Comparison of ENCODE assay signal across 17 cellular contexts in genomic region chr5:179885491-179886090, GRCh38.
"Had no signal": no experiment of that assay in that cellular context is flagged by ENCODE, and none has a peak within 500 bp of the region (broad histone marks: within the 10 kb centered on the region; RNA-seq: fewer than 3 reads in every experiment).

No MANE protein-coding gene starts in this region.

- H3K27ac Mint-ChIP-seq: naive B cell; stimulated activated effector memory CD8-positive, alpha-beta T cell treated with anti-CD3 and anti-CD28 coated beads, Interleukin-12 subunit alpha, Interleukin-12 subunit beta, amount 100 ng/mL, for 72 hours; stimulated activated naive CD8-positive, alpha-beta T cell treated with anti-CD3 and anti-CD28 coated beads, Interleukin-15, Interleukin-2, amounts not matched to agents 100 ng/mL and 50 ng/mL, for 24 hours had no signal

- H3K4me3 Mint-ChIP-seq: naive B cell; stimulated activated effector memory CD8-positive, alpha-beta T cell treated with anti-CD3 and anti-CD28 coated beads, Interleukin-12 subunit alpha, Interleukin-12 subunit beta, amount 100 ng/mL, for 72 hours; stimulated activated naive CD8-positive, alpha-beta T cell treated with anti-CD3 and anti-CD28 coated beads, Interleukin-15, Interleukin-2, amounts not matched to agents 100 ng/mL and 50 ng/mL, for 24 hours had no signal

- ATAC-seq: esophagus mucosa; right cardiac atrium; stimulated activated effector memory CD8-positive, alpha-beta T cell treated with anti-CD3 and anti-CD28 coated beads, Interleukin-12 subunit alpha, Interleukin-12 subunit beta, amount 100 ng/mL, for 72 hours had no signal

- H3K27me3 Mint-ChIP-seq: naive B cell; stimulated activated naive CD8-positive, alpha-beta T cell treated with anti-CD3 and anti-CD28 coated beads, Interleukin-15, Interleukin-2, amounts not matched to agents 100 ng/mL and 50 ng/mL, for 24 hours had no signal

- H3K4me3 ChIP-seq: dorsolateral prefrontal cortex, thoracic aorta, transverse colon had no signal

- H3K4me1 ChIP-seq: transverse colon had no signal

- DNase-seq: central memory CD4-positive, alpha-beta T cell; cortex of kidney; effector CD8-positive, alpha-beta T cell; glutamatergic neuron; kidney glomerular epithelial cell; mesendoderm; naive B cell; small intestine; stimulated activated CD4-positive, alpha-beta T cell treated with anti-CD3 and anti-CD28 coated beads, Interleukin-2, amount 100 ng/mL, for 48 hours; stimulated activated CD8-positive, alpha-beta memory T cell treated with anti-CD3 and anti-CD28 coated beads, Interleukin-4, amount 100 ng/mL, for 48 hours; transverse colon had no signal

- H3K27ac ChIP-seq: thoracic aorta, transverse colon had no signal

- H3K27me3 ChIP-seq: dorsolateral prefrontal cortex, transverse colon had no signal
